Comparison of ENCODE assay signal across 39 cellular contexts in genomic region chr1:53930932-53931331, GRCh38. TPM values are rescaled to one million over a fixed set of nuclear protein-coding genes. Genes with fewer than 3 reads are reported as not detected.
"Had no signal": no experiment of that assay in that cellular context is flagged by ENCODE, and none has a peak within 500 bp of the region (broad histone marks: within the 10 kb centered on the region; RNA-seq: fewer than 3 reads in every experiment).

No MANE protein-coding gene starts in this region.

- DNase-seq: Karpas-422, Kasumi-1, MG63, MM.1S, MV-4-11, NCI-H1048, NCI-H1092, NCI-H1092 treated with DMSO at 0.1 percent for 48 hours, NCI-H1105, NCI-H1105 treated with DMSO at 0.1 percent for 48 hours, NCI-H1417, NCI-H1417 treated with DMSO at 0.1 percent for 48 hours, NCI-H1436, NCI-H1436 treated with DMSO at 0.1 percent for 48 hours, NCI-H146, NCI-H1694, NCI-H1694 treated with DMSO at 0.1 percent for 48 hours, NCI-H187, NCI-H187 treated with DMSO at 0.1 percent for 48 hours, NCI-H1930, NCI-H2029, NCI-H2029 treated with DMSO at 0.1 percent for 48 hours, NCI-H2081, NCI-H2081 treated with DMSO at 0.1 percent for 48 hours, NCI-H2107, NCI-H2171, NCI-H2171 treated with DMSO at 0.1 percent for 48 hours, NCI-H2227 treated with DMSO at 0.1 percent for 48 hours, NCI-H226, NCI-H345, NCI-H446, NCI-H446 treated with DMSO at 0.1 percent for 48 hours, NCI-H510A, NCI-H510A treated with DMSO at 0.1 percent for 48 hours, NCI-H524 had no signal

- H3K4me3 ChIP-seq: MG63 had no signal

- H3K27me3 ChIP-seq: MG63 had no signal

RNA-seq across cellular contexts. Expression of gene DIO1, which starts 36.9 kb away (rescaled TPM):
- total RNA-seq: LHCN-M2, M059J, MCF 10A, NCI-H460 had no signal
